In genomic region chrX:48903290-48903689, GRCh38 we compare ENCODE assay signal across 23 cellular contexts.
"Had no signal": no experiment of that assay in that cellular context is flagged by ENCODE, and none has a peak within 500 bp of the region (broad histone marks: within the 10 kb centered on the region; RNA-seq: fewer than 3 reads in every experiment).

No MANE protein-coding gene starts in this region.

- ATAC-seq: foreskin keratinocyte; left cardiac atrium; lower lobe of right lung; natural killer cell treated with Interleukin-12 subunit alpha and Interleukin-12 subunit beta and Interleukin-15 and Interleukin-18, amount 100 ng/mL, for 72 hours; psoas muscle; right lobe of liver; stimulated activated memory B cell treated with anti-CD40 and anti-IgM and Interleukin-4, amounts not matched to agents 10 μg/mL and 1 μg/mL and 100 μg/mL, for 72 hours had no signal

- H3K9me3 Mint-ChIP-seq: immature natural killer cell; memory B cell; natural killer cell treated with Interleukin-12 subunit alpha and Interleukin-12 subunit beta and Interleukin-15 and Interleukin-18, amount 100 ng/mL, for 72 hours; stimulated activated memory B cell treated with anti-CD40 and anti-IgM and Interleukin-4, amounts not matched to agents 10 μg/mL and 1 μg/mL and 100 μg/mL, for 72 hours had no signal

- H3K27ac ChIP-seq: foreskin keratinocyte, left ventricle myocardium inferior, lower lobe of right lung, neural progenitor cell, psoas muscle, right lobe of liver, stomach had no signal

- H3K4me3 ChIP-seq: left ventricle myocardium inferior, lower lobe of right lung, neural progenitor cell, psoas muscle, right lobe of liver, stomach had no signal

- H3K9me3 ChIP-seq: left ventricle myocardium inferior, lower lobe of right lung, psoas muscle, right lobe of liver, stomach had no signal

- H3K36me3 Mint-ChIP-seq: immature natural killer cell had no signal

- FAIRE-seq: colon, keratinocyte had no signal

- DNase-seq: dermis blood vessel endothelial cell; erythroblast; foreskin keratinocyte; immature natural killer cell; left cardiac atrium; left ventricle myocardium inferior; lower lobe of right lung; midbrain; occipital lobe; psoas muscle; retina; right lobe of liver; stimulated activated CD4-positive, alpha-beta T cell treated with anti-CD3 and anti-CD28 coated beads, Interleukin-4, amount 100 ng/mL, for 1 hour; stimulated activated CD8-positive, alpha-beta memory T cell treated with anti-CD3 and anti-CD28 coated beads, Interleukin-4, amount 100 ng/mL, for 48 hours; stomach; substantia nigra; trophoblast cell had no signal

- H3K27me3 ChIP-seq: foreskin keratinocyte, neural progenitor cell, right lobe of liver, stomach had no signal

- H3K4me1 ChIP-seq: foreskin keratinocyte, lower lobe of right lung, neural progenitor cell, psoas muscle, right lobe of liver had no signal

- H3K27me3 Mint-ChIP-seq: memory B cell; natural killer cell treated with Interleukin-12 subunit alpha and Interleukin-12 subunit beta and Interleukin-15 and Interleukin-18, amount 100 ng/mL, for 72 hours; stimulated activated memory B cell treated with anti-CD40 and anti-IgM and Interleukin-4, amounts not matched to agents 10 μg/mL and 1 μg/mL and 100 μg/mL, for 72 hours had no signal

- H3K4me2 ChIP-seq: neural progenitor cell had no signal

- H3K36me3 ChIP-seq: neural progenitor cell had no signal

- H3K4me3 Mint-ChIP-seq: immature natural killer cell; memory B cell; natural killer cell treated with Interleukin-12 subunit alpha and Interleukin-12 subunit beta and Interleukin-15 and Interleukin-18, amount 100 ng/mL, for 72 hours; neural progenitor cell; stimulated activated memory B cell treated with anti-CD40 and anti-IgM and Interleukin-4, amounts not matched to agents 10 μg/mL and 1 μg/mL and 100 μg/mL, for 72 hours had no signal

- H3K27ac Mint-ChIP-seq: immature natural killer cell; neural progenitor cell; stimulated activated memory B cell treated with anti-CD40 and anti-IgM and Interleukin-4, amounts not matched to agents 10 μg/mL and 1 μg/mL and 100 μg/mL, for 72 hours had no signal
